ENCODE assay signal across 16 cellular contexts in the genomic region with DNA sequence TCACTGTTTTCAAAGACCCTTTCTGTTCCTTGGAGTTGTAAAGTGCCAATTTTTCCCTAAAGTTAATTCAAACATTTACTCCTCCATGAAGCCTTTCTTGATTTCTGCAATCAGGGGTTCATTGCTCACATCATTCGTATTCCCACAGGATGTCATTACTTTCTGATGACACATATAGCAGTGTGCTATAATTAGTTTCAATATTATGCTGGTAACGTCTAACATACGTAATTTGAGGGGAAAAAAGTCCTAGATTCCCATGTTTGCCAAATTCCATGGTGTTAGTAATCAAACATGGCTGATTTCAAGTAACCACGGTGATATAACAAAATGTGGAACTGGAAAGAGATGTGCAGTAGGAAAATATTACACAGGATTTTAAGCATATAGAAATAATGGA.
DNase-seq lines count a peak whose midpoint lies in the region; FAIRE-seq and TF ChIP-seq lines count a peak whose summit lies in the region.
"Had no signal": no experiment of that assay in that cellular context is flagged by ENCODE, and none has a peak within 500 bp of the region (broad histone marks: within the 10 kb centered on the region; RNA-seq: fewer than 3 reads in every experiment).

No MANE protein-coding gene starts in this region.

- no peaks in the 10 kb centered on the region for H4K20me1 ChIP-seq in SK-N-SH (ENCODE audit: insufficient read depth)

- H3K79me2 ChIP-seq in ACC112 (ENCODE audit: control insufficient read depth, insufficient read depth, low read length, unreplicated experiment) (no peaks in the 10 kb centered on the region), SK-N-SH (ENCODE audit: insufficient read depth) (no peaks in the 10 kb centered on the region)

- peak; percentile 78 for FAIRE-seq in GM19239 (lab: Jason Lieb, UNC)
- FAIRE-seq: A549 had no signal

- H2AFZ ChIP-seq in ACC112 (ENCODE audit: low read length, unreplicated experiment) = no peak overlapping the region
- no peak overlapping the region for H2AFZ ChIP-seq in SK-N-SH (ENCODE audit: low read depth)

- H3K27ac ChIP-seq in ACC112 (ENCODE audit: low read depth, low read length) = peak overlapping the region; percentile 92
- H3K27ac ChIP-seq in SK-N-SH (ENCODE audit: low read depth in 2 of 2, low read length in 1 of 2) = peak overlapping the region in 1 of 2 experiments; percentile 68; a peak in 2 of 4 replicates
- no peak overlapping the region for H3K27ac ChIP-seq in left ventricle myocardium inferior (replicated peaks)
- H3K27ac ChIP-seq: A549, spleen, thoracic aorta had no signal

- H3K9me2 ChIP-seq in SK-N-SH = no peaks in the 10 kb centered on the region

- H3K9me3 ChIP-seq in SK-N-SH (no peaks in the 10 kb centered on the region), left ventricle myocardium inferior (replicated peaks) (no peaks in the 10 kb centered on the region)
- H3K9me3 ChIP-seq: A549, spleen, thoracic aorta had no signal

- H3K4me1 ChIP-seq in ACC112 (ENCODE audit: control insufficient read depth, insufficient read depth, low read length, unreplicated experiment) (peaks cover 26% of the 10 kb centered on the region), SK-N-SH (ENCODE audit: control insufficient read depth in 1 of 2, insufficient read depth in 2 of 2, low read depth in 1 of 2, low read length in 1 of 2) (no peaks in the 10 kb centered on the region; a peak in 1 of 4 replicates), left ventricle myocardium inferior (no peaks in the 10 kb centered on the region)
- H3K4me1 ChIP-seq: A549, spleen had no signal

- H3K27me3 ChIP-seq in ACC112 (ENCODE audit: insufficient read depth, low read length) (no peaks in the 10 kb centered on the region), SK-N-SH (ENCODE audit: insufficient read depth) (no peaks in the 10 kb centered on the region), left ventricle myocardium inferior (ENCODE audit: low read depth) (no peaks in the 10 kb centered on the region)
- H3K27me3 ChIP-seq: spleen had no signal

- no peaks in the 10 kb centered on the region for H3F3A ChIP-seq in SK-N-SH (replicated peaks; ENCODE audit: insufficient read depth)

- POLR2A ChIA-PET in SK-N-SH (lab: Yijun Ruan, JAX) = no interaction called here

- H3K4me3 ChIP-seq in ACC112 (ENCODE audit: low read depth, low read length) (no peak overlapping the region), SK-N-SH (ENCODE audit: low read depth in 2 of 2, low read length in 1 of 2) (no peak overlapping the region), fibroblast of the aortic adventitia (ENCODE audit: low read depth, low read length) (no peak overlapping the region), left ventricle myocardium inferior (no peak overlapping the region)
- H3K4me3 ChIP-seq: A549, spleen, thoracic aorta had no signal

- no peak for TF ChIP-seq RAD21 in SK-N-SH (IDR thresholded peaks at IDR 0.05; ENCODE audit: low read length)

- H3K4me2 ChIP-seq in SK-N-SH = no peak overlapping the region
- H3K4me2 ChIP-seq: A549 had no signal

- CTCF ChIA-PET in SK-N-SH (lab: Yijun Ruan, JAX) = no interaction called here

- H3K9ac ChIP-seq in SK-N-SH = no peak overlapping the region; the same call in 1 of the 2 replicates

- WGBS in SK-N-SH (ENCODE audit: low lambda C conversion rate) = 30% methylated on average over 4 of the region's 4 CpGs

- intact Hi-C loops in left ventricle myocardium inferior (cut with micrococcal nuclease) = no loop called here

- H3K36me3 ChIP-seq in ACC112 (ENCODE audit: insufficient read depth, low read length) (no peaks in the 10 kb centered on the region), SK-N-SH (replicated peaks in 1 of 2; ENCODE audit: control insufficient read depth in 1 of 2, insufficient read depth in 2 of 2, low read length in 1 of 2) (no peaks in the 10 kb centered on the region), left ventricle myocardium inferior (no peaks in the 10 kb centered on the region)
- H3K36me3 ChIP-seq: spleen, thoracic aorta had no signal

- TF ChIP-seq CTCF in SK-N-SH (IDR thresholded peaks at IDR 0.05) (no peak), fibroblast of the aortic adventitia (IDR thresholded peaks at IDR 0.05; ENCODE audit: insufficient read depth, low read length) (no peak), left ventricle myocardium inferior (IDR thresholded peaks at IDR 0.05; ENCODE audit: borderline replicate concordance) (no peak)

- DNase-seq in GM19239 (ENCODE audit: insufficient read length, low spot score) (no peak), SK-N-SH (no peak), fibroblast of the aortic adventitia (ENCODE audit: low read depth) (peak; percentile 70), NCI-H82 (lab: John Stamatoyannopoulos, UW) (no peak), OCI-M2 (lab: John Stamatoyannopoulos, UW; ENCODE audit: unreplicated experiment) (no peak), left ventricle myocardium inferior (no peak)
- DNase-seq in stimulated activated CD4-positive, alpha-beta T cell treated with anti-CD3 and anti-CD28 coated beads, Interleukin-12 subunit alpha, Interleukin-12 subunit beta, amount 100 ng/mL, for 4 hours = no peak
- DNase-seq: activated naive CD4-positive, alpha-beta T cell treated with anti-CD3 and anti-CD28 coated beads, Interleukin-2, amount 50 U/mL, for 16 hours; cerebellar nuclear complex; erythroblast; H7; MM.1S; spleen had no signal

- TF ChIP-seq EP300 in SK-N-SH (IDR thresholded peaks at IDR 0.05; ENCODE audit: borderline replicate concordance in 1 of 2, low read depth in 1 of 2, low read length in 1 of 2) = no peak

TF ChIP-seq in SK-N-SH, 30 proteins besides CTCF, POLR2A, EP300 and RAD21:
- TF ChIP-seq MEF2A (IDR thresholded peaks at IDR 0.05; ENCODE audit: borderline replicate concordance, low read depth) (0 out of 2 replicates have a peak, but pooled peaks have one; percentile 10), REST (IDR thresholded peaks at IDR 0.05; ENCODE audit: low read depth, low read length) (no peak)
